12 cellular contexts compared by ENCODE assay signal in the genomic region with DNA sequence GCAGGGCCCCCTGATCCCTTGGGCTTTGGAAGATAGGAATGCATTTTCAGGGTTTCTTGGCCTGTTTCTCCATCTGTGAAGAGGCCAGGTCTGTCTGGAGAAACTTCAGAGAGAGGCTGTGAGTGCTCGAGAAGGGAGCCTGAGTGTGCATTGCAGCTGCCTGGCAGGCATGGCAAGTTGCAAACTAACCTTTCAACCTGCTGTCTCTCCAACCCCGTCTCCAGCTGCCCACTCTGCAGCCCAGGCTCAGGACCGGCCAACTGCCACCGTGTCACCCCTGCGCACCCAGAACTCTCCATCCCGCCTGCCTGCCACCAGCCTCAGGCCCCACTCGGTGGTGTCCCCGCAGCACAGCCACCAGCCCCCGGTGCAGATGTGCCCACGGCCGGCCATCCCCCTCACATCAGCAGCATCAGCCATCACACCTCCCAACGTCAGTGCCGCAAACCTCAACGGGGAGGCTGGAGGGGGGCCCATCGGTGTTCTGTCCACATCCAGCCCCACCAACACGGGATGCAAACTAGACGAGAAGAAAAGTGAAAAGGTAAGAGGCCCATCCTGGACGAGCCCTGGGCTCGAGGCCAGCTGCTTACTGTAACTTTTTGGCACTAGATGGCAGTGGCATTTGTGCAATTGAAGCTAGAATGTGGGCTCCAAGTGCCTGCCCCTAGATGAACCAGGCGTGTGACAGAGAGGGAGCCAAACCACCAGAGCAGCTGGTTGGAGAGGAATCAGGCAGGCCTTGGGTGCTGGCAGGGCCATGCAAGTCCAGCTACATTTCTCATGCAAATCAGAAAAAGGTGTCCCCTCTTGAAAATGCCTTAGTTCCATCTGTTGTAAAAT.
DNase-seq lines count a peak whose midpoint lies in the region; ATAC-seq, FAIRE-seq and TF ChIP-seq lines count a peak whose summit lies in the region.
"Had no signal": no experiment of that assay in that cellular context is flagged by ENCODE, and none has a peak within 500 bp of the region (broad histone marks: within the 10 kb centered on the region; RNA-seq: fewer than 3 reads in every experiment).

No MANE protein-coding gene starts in this region.

- H3K4me3 ChIP-seq in bronchial epithelial cell (ENCODE audit: low read depth, low read length) (no peak overlapping the region), mucosa of descending colon (no peak overlapping the region)
- H3K4me3 ChIP-seq: Peyer's patch had no signal

- H3K36me3 ChIP-seq in bronchial epithelial cell (ENCODE audit: control insufficient read depth, insufficient read depth, low read length) (no peaks in the 10 kb centered on the region), mucosa of descending colon (ENCODE audit: low read depth) (no peaks in the 10 kb centered on the region)
- H3K36me3 ChIP-seq: Peyer's patch had no signal

- peaks cover 20% of the 10 kb centered on the region for H3K9me3 Mint-ChIP-seq in WTC11
- peaks cover 4% of the 10 kb centered on the region for H3K9me3 Mint-ChIP-seq in activated CD4-positive, alpha-beta T cell treated with anti-CD3 and anti-CD28 coated beads, Interleukin-2, amount 10 ng/mL, durations not matched to agents 24 days and 14 days
- H3K9me3 Mint-ChIP-seq in natural killer cell treated with Interleukin-12 subunit alpha and Interleukin-12 subunit beta and Interleukin-15 and Interleukin-18, amount 100 ng/mL, for 72 hours, result peaks cover 12% of the 10 kb centered on the region

- peak; percentile 93 for DNase-seq in DMS 273 (lab: John Stamatoyannopoulos, UW; ENCODE audit: unreplicated experiment)
- peak; percentile 9 for DNase-seq in NCI-H1105 (lab: John Stamatoyannopoulos, UW)
- DNase-seq in bronchial epithelial cell (ENCODE audit: low read depth), result peak; percentile 41
- DNase-seq in mucosa of descending colon, result peak in 2 of 3 donors; percentile 46 to 61
- no peak for DNase-seq in WTC11 (ENCODE audit: low spot score)
- no peak for DNase-seq in activated CD4-positive, alpha-beta T cell treated with anti-CD3 and anti-CD28 coated beads, Interleukin-2, amount 10 ng/mL, durations not matched to agents 24 days and 14 days
- no peak for DNase-seq in natural killer cell treated with Interleukin-12 subunit alpha and Interleukin-12 subunit beta and Interleukin-15 and Interleukin-18, amount 100 ng/mL, for 72 hours (ENCODE audit: low spot score)

- H3K4me1 Mint-ChIP-seq in WTC11, result no peaks in the 10 kb centered on the region
- H3K4me1 Mint-ChIP-seq in activated CD4-positive, alpha-beta T cell treated with anti-CD3 and anti-CD28 coated beads, Interleukin-2, amount 10 ng/mL, durations not matched to agents 24 days and 14 days, result peaks cover under 1% of the 10 kb centered on the region
- peaks cover 0 to 5% of the 10 kb centered on the region in 2 donors for H3K4me1 Mint-ChIP-seq in natural killer cell treated with Interleukin-12 subunit alpha and Interleukin-12 subunit beta and Interleukin-15 and Interleukin-18, amount 100 ng/mL, for 72 hours (ENCODE audit: low read depth in 2 of 2)

- peaks cover 13% of the 10 kb centered on the region for H3K36me3 Mint-ChIP-seq in WTC11
- no peaks in the 10 kb centered on the region for H3K36me3 Mint-ChIP-seq in activated CD4-positive, alpha-beta T cell treated with anti-CD3 and anti-CD28 coated beads, Interleukin-2, amount 10 ng/mL, durations not matched to agents 24 days and 14 days (ENCODE audit: low read depth)
- peaks cover 9% of the 10 kb centered on the region for H3K36me3 Mint-ChIP-seq in natural killer cell treated with Interleukin-12 subunit alpha and Interleukin-12 subunit beta and Interleukin-15 and Interleukin-18, amount 100 ng/mL, for 72 hours

- TF ChIP-seq CTCF in bronchial epithelial cell (IDR thresholded peaks at IDR 0.05; ENCODE audit: insufficient read depth, low read length, severe bottlenecking), result peak; percentile 49
- TF ChIP-seq CTCF in mucosa of descending colon (IDR thresholded peaks at IDR 0.05), result no peak
- no peak for TF ChIP-seq CTCF in WTC11 (IDR thresholded peaks at IDR 0.05)

- H3K4me1 ChIP-seq in mucosa of descending colon (ENCODE audit: low read depth), result no peaks in the 10 kb centered on the region
- H3K4me1 ChIP-seq: Caco-2, Peyer's patch had no signal

- no peaks in the 10 kb centered on the region for H3K9me3 ChIP-seq in mucosa of descending colon
- H3K9me3 ChIP-seq: Peyer's patch had no signal

- ATAC-seq in mucosa of descending colon (peak; percentile 73), WTC11 (no peak), HG02642 (IDR thresholded peaks at IDR 0.05; ENCODE audit: poor library complexity, unreplicated experiment) (no peak)
- ATAC-seq in natural killer cell treated with Interleukin-12 subunit alpha and Interleukin-12 subunit beta and Interleukin-15 and Interleukin-18, amount 100 ng/mL, for 72 hours, result no peak

- H3K4me3 Mint-ChIP-seq in WTC11, result no peak overlapping the region
- no peak overlapping the region for H3K4me3 Mint-ChIP-seq in activated CD4-positive, alpha-beta T cell treated with anti-CD3 and anti-CD28 coated beads, Interleukin-2, amount 10 ng/mL, durations not matched to agents 24 days and 14 days
- H3K4me3 Mint-ChIP-seq in natural killer cell treated with Interleukin-12 subunit alpha and Interleukin-12 subunit beta and Interleukin-15 and Interleukin-18, amount 100 ng/mL, for 72 hours, result no peak overlapping the region
- H3K4me3 Mint-ChIP-seq: stimulated activated naive CD8-positive, alpha-beta T cell treated with anti-CD3 and anti-CD28 coated beads, Interleukin-15, Interleukin-2, amounts not matched to agents 100 ng/mL and 50 ng/mL, for 24 hours had no signal

- H3K27me3 ChIP-seq in bronchial epithelial cell (ENCODE audit: control insufficient read depth, insufficient read depth, low read length), result no peaks in the 10 kb centered on the region
- H3K27me3 ChIP-seq: Peyer's patch had no signal

- CTCF ChIA-PET in WTC11 (lab: Charles Lee), result interaction anchor here (0.5 to 2.1 kb wide), 4 partner anchors 9 to 487 kb away, joined by 3 to 8 read pairs (median 4); no protein-coding TSS in a partner anchor

- no peak for FAIRE-seq in bronchial epithelial cell (lab: Jason Lieb, UNC)
- FAIRE-seq: frontal cortex had no signal

- H3K27ac Mint-ChIP-seq in WTC11, result no peak overlapping the region
- no peak overlapping the region for H3K27ac Mint-ChIP-seq in activated CD4-positive, alpha-beta T cell treated with anti-CD3 and anti-CD28 coated beads, Interleukin-2, amount 10 ng/mL, durations not matched to agents 24 days and 14 days
- H3K27ac Mint-ChIP-seq in natural killer cell treated with Interleukin-12 subunit alpha and Interleukin-12 subunit beta and Interleukin-15 and Interleukin-18, amount 100 ng/mL, for 72 hours, result no peak overlapping the region
- H3K27ac Mint-ChIP-seq: stimulated activated naive CD8-positive, alpha-beta T cell treated with anti-CD3 and anti-CD28 coated beads, Interleukin-15, Interleukin-2, amounts not matched to agents 100 ng/mL and 50 ng/mL, for 24 hours had no signal

- POLR2A ChIA-PET in WTC11 (lab: Charles Lee), result no interaction called here

- intact Hi-C loops in mucosa of descending colon (cut with DNase I, micrococcal nuclease), result no loop called here
- intact Hi-C loops in activated CD4-positive, alpha-beta T cell treated with anti-CD3 and anti-CD28 coated beads, Interleukin-2, amount 10 ng/mL, durations not matched to agents 24 days and 14 days (cut with micrococcal nuclease), result no loop called here

- no peaks in the 10 kb centered on the region for H3K27me3 Mint-ChIP-seq in WTC11 (ENCODE audit: low read depth)
- no peaks in the 10 kb centered on the region for H3K27me3 Mint-ChIP-seq in activated CD4-positive, alpha-beta T cell treated with anti-CD3 and anti-CD28 coated beads, Interleukin-2, amount 10 ng/mL, durations not matched to agents 24 days and 14 days
- H3K27me3 Mint-ChIP-seq in natural killer cell treated with Interleukin-12 subunit alpha and Interleukin-12 subunit beta and Interleukin-15 and Interleukin-18, amount 100 ng/mL, for 72 hours, result peaks cover 15% of the 10 kb centered on the region in 2 donors
- H3K27me3 Mint-ChIP-seq: stimulated activated naive CD8-positive, alpha-beta T cell treated with anti-CD3 and anti-CD28 coated beads, Interleukin-15, Interleukin-2, amounts not matched to agents 100 ng/mL and 50 ng/mL, for 24 hours had no signal

TF ChIP-seq in WTC11, 78 proteins besides CTCF, POLR2A, EP300 and RAD21:
- TF ChIP-seq ZNF121 (CRISPR knock-in tag; IDR thresholded peaks at IDR 0.05) (no peak), GRHL2 (CRISPR knock-in tag; IDR thresholded peaks at IDR 0.05; ENCODE audit: insufficient replicate concordance, severe bottlenecking) (no peak), TEAD1 (CRISPR knock-in tag; IDR thresholded peaks at IDR 0.05) (no peak), FOXJ3 (CRISPR knock-in tag; IDR thresholded peaks at IDR 0.05; ENCODE audit: borderline replicate concordance) (no peak), ZNF138 (CRISPR knock-in tag; conservative IDR thresholded peaks at IDR 0.05) (no peak), NFATC4 (CRISPR knock-in tag; IDR thresholded peaks at IDR 0.05) (no peak), TCF7 (CRISPR knock-in tag; IDR thresholded peaks at IDR 0.05; ENCODE audit: low read depth) (no peak), OVOL2 (CRISPR knock-in tag; IDR thresholded peaks at IDR 0.05; ENCODE audit: borderline replicate concordance) (no peak)
- TF ChIP-seq, protein P1, sequence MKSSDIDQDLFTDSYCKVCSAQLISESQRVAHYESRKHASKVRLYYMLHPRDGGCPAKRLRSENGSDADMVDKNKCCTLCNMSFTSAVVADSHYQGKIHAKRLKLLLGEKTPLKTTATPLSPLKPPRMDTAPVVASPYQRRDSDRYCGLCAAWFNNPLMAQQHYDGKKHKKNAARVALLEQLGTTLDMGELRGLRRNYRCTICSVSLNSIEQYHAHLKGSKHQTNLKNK (CRISPR knock-in tag; IDR thresholded peaks at IDR 0.05), result no peak
- TF ChIP-seq, protein P2, sequence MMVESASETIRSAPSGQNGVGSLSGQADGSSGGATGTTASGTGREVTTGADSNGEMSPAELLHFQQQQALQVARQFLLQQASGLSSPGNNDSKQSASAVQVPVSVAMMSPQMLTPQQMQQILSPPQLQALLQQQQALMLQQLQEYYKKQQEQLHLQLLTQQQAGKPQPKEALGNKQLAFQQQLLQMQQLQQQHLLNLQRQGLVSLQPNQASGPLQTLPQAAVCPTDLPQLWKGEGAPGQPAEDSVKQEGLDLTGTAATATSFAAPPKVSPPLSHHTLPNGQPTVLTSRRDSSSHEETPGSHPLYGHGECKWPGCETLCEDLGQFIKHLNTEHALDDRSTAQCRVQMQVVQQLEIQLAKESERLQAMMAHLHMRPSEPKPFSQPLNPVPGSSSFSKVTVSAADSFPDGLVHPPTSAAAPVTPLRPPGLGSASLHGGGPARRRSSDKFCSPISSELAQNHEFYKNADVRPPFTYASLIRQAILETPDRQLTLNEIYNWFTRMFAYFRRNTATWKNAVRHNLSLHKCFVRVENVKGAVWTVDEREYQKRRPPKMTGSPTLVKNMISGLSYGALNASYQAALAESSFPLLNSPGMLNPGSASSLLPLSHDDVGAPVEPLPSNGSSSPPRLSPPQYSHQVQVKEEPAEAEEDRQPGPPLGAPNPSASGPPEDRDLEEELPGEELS (CRISPR knock-in tag; IDR thresholded peaks at IDR 0.05), result no peak

Comparison
In these comparisons a context has a peak if more than half of its experiments do, and no peak if none do; other contexts are left out.
1. DNase-seq: peak in DMS 273 (single experiment), NCI-H1105 (single experiment), bronchial epithelial cell (single experiment) and mucosa of descending colon (2 of 3); none in WTC11 (single experiment), activated CD4-positive, alpha-beta T cell treated with anti-CD3 and anti-CD28 coated beads, Interleukin-2, amount 10 ng/mL, durations not matched to agents 24 days and 14 days (single experiment) and natural killer cell treated with Interleukin-12 subunit alpha and Interleukin-12 subunit beta and Interleukin-15 and Interleukin-18, amount 100 ng/mL, for 72 hours (single experiment).